19 cellular contexts compared by ENCODE assay signal in genomic region chr6:21144928-21145327, GRCh38.
"Had no signal": no experiment of that assay in that cellular context is flagged by ENCODE, and none has a peak within 500 bp of the region (broad histone marks: within the 10 kb centered on the region; RNA-seq: fewer than 3 reads in every experiment).

No MANE protein-coding gene starts in this region.

- H3K4me3 Mint-ChIP-seq: immature natural killer cell; memory B cell; mesothelial cell of epicardium; natural killer cell; stimulated activated memory B cell treated with anti-CD40 and anti-IgM and Interleukin-4, amounts not matched to agents 10 μg/mL and 1 μg/mL and 100 μg/mL, for 72 hours; stimulated activated naive CD8-positive, alpha-beta T cell treated with anti-CD3 and anti-CD28 coated beads, Interleukin-15, Interleukin-2, amounts not matched to agents 100 ng/mL and 50 ng/mL, for 24 hours had no signal

- H3K9me3 Mint-ChIP-seq: immature natural killer cell; memory B cell; mesothelial cell of epicardium; natural killer cell; stimulated activated memory B cell treated with anti-CD40 and anti-IgM and Interleukin-4, amounts not matched to agents 10 μg/mL and 1 μg/mL and 100 μg/mL, for 72 hours; stimulated activated naive CD8-positive, alpha-beta T cell treated with anti-CD3 and anti-CD28 coated beads, Interleukin-15, Interleukin-2, amounts not matched to agents 100 ng/mL and 50 ng/mL, for 24 hours had no signal

- FAIRE-seq: keratinocyte had no signal

- H3K27me3 Mint-ChIP-seq: memory B cell; stimulated activated memory B cell treated with anti-CD40 and anti-IgM and Interleukin-4, amounts not matched to agents 10 μg/mL and 1 μg/mL and 100 μg/mL, for 72 hours; stimulated activated naive CD8-positive, alpha-beta T cell treated with anti-CD3 and anti-CD28 coated beads, Interleukin-15, Interleukin-2, amounts not matched to agents 100 ng/mL and 50 ng/mL, for 24 hours had no signal

- H3K27ac Mint-ChIP-seq: immature natural killer cell; memory B cell; mesothelial cell of epicardium; natural killer cell; stimulated activated memory B cell treated with anti-CD40 and anti-IgM and Interleukin-4, amounts not matched to agents 10 μg/mL and 1 μg/mL and 100 μg/mL, for 72 hours; stimulated activated naive CD8-positive, alpha-beta T cell treated with anti-CD3 and anti-CD28 coated beads, Interleukin-15, Interleukin-2, amounts not matched to agents 100 ng/mL and 50 ng/mL, for 24 hours had no signal

- H3K4me1 Mint-ChIP-seq: immature natural killer cell; natural killer cell; stimulated activated memory B cell treated with anti-CD40 and anti-IgM and Interleukin-4, amounts not matched to agents 10 μg/mL and 1 μg/mL and 100 μg/mL, for 72 hours had no signal

- DNase-seq: colonic mucosa; dermis blood vessel endothelial cell; glutamatergic neuron; immature natural killer cell; left ventricle myocardium inferior; lower lobe of right lung; natural killer cell; spleen; stimulated activated CD4-positive, alpha-beta T cell treated with anti-CD3 and anti-CD28 coated beads, Interleukin-15, amount 100 ng/mL, for 24 hours; stimulated activated CD4-positive, alpha-beta T cell treated with anti-CD3 and anti-CD28 coated beads, Interleukin-1b, Interleukin-23, amount 100 ng/mL, for 48 hours; stimulated activated CD4-positive, alpha-beta T cell treated with anti-CD3 and anti-CD28 coated beads, Interleukin-4, amount 100 ng/mL, for 24 hours; tibial artery; upper lobe of left lung; uterus had no signal

- H3K36me3 Mint-ChIP-seq: natural killer cell had no signal
